12 cellular contexts compared by ENCODE assay signal in genomic region chr20:48928832-48929725, GRCh38. TPM values are rescaled to one million over a fixed set of nuclear protein-coding genes. Genes with fewer than 3 reads are reported as not detected.
DNase-seq lines count a peak whose midpoint lies in the region; ATAC-seq, FAIRE-seq and TF ChIP-seq lines count a peak whose summit lies in the region.
"Had no signal": no experiment of that assay in that cellular context is flagged by ENCODE, and none has a peak within 500 bp of the region (broad histone marks: within the 10 kb centered on the region; RNA-seq: fewer than 3 reads in every experiment).

No MANE protein-coding gene starts in this region.

- TF ChIP-seq EP300 in HepG2 (IDR thresholded peaks at IDR 0.05; ENCODE audit: low read depth in 2 of 2, low read length in 2 of 2) (no peak), HepG2 (CRISPR knock-in tag; IDR thresholded peaks at IDR 0.05; ENCODE audit: borderline replicate concordance) (no peak; the same call in 1 of the 2 replicates)

- H3K4me3 ChIP-seq in HepG2 (replicated peaks in 1 of 3; ENCODE audit: insufficient read depth in 1 of 3, low read depth in 2 of 3, low read length in 3 of 3), result no peak overlapping the region
- no peak overlapping the region for H3K4me3 ChIP-seq in right lobe of liver

- H3K4me2 ChIP-seq in HepG2 (ENCODE audit: low read depth, low read length), result no peak overlapping the region

- BruUV-seq in HepG2 (replicated peaks; lab: Mats Ljungman, UMichigan), result no TSS peak

- H3K9me3 Mint-ChIP-seq in CD4-positive, alpha-beta T cell, result no peaks in the 10 kb centered on the region
- H3K9me3 Mint-ChIP-seq: naive thymus-derived CD8-positive, alpha-beta T cell had no signal

- POLR2A ChIA-PET in HepG2 (lab: Yijun Ruan, JAX), result no interaction called here
- POLR2A ChIA-PET in CD4-positive, alpha-beta T cell (lab: Charles Lee), result no interaction called here

- H3K4me1 ChIP-seq in HepG2 (ENCODE audit: insufficient read depth, low read length), result peaks cover 86% of the 10 kb centered on the region
- H3K4me1 ChIP-seq in right lobe of liver, result peaks cover 0 to 67% (median 27%) of the 10 kb centered on the region in 4 donors

- no peaks in the 10 kb centered on the region for H3K27me3 ChIP-seq in HepG2 (ENCODE audit: control insufficient read depth in 1 of 2, insufficient read depth in 2 of 2, low read length in 2 of 2)
- no peaks in the 10 kb centered on the region for H3K27me3 ChIP-seq in right lobe of liver
- H3K27me3 ChIP-seq in CD4-positive, alpha-beta T cell (ENCODE audit: control insufficient read depth, insufficient read depth, low read length), result no peaks in the 10 kb centered on the region

- H3K36me3 Mint-ChIP-seq in CD4-positive, alpha-beta T cell (ENCODE audit: low read depth), result peaks cover 14% of the 10 kb centered on the region

- no peak overlapping the region for H2AFZ ChIP-seq in HepG2 (ENCODE audit: low read length)

- peaks cover 93% of the 10 kb centered on the region for H3K79me2 ChIP-seq in HepG2 (ENCODE audit: insufficient read depth, low read length)

- H3K36me3 ChIP-seq in HepG2 (replicated peaks in 1 of 2; ENCODE audit: control insufficient read depth in 1 of 2, insufficient read depth in 2 of 2, low read length in 2 of 2) (peaks cover 3 to 7% of the 10 kb centered on the region in 2 experiments; a peak in 3 of 5 replicates), right lobe of liver (no peaks in the 10 kb centered on the region)

- intact Hi-C loops in HepG2 (cut with micrococcal nuclease; ENCODE audit: unreplicated experiment) (loop anchor here (10.0 kb wide), 1 partner anchor 554 kb away; no protein-coding TSS in a partner anchor), right lobe of liver (cut with DNase I) (no loop called here), Right ventricle myocardium superior (cut with DNase I) (no loop called here)
- intact Hi-C loops in CD4-positive, alpha-beta T cell (cut with DNase I, micrococcal nuclease), result no loop called here

- H3K4me3 Mint-ChIP-seq in CD4-positive, alpha-beta T cell, result no peak overlapping the region
- H3K4me3 Mint-ChIP-seq: naive thymus-derived CD8-positive, alpha-beta T cell had no signal

- peaks cover 31% of the 10 kb centered on the region for H3K4me1 Mint-ChIP-seq in CD4-positive, alpha-beta T cell (ENCODE audit: low read depth)

- ATAC-seq in HepG2 (no peak), right lobe of liver (no peak), Right ventricle myocardium superior (ENCODE audit: poor library complexity) (peak; percentile 64), GM19324 (IDR thresholded peaks at IDR 0.05; ENCODE audit: low FRiP score, unreplicated experiment) (no peak), HG02885 (IDR thresholded peaks at IDR 0.05; ENCODE audit: poor library complexity, unreplicated experiment) (no peak)
- ATAC-seq in CD4-positive, alpha-beta T cell (ENCODE audit: poor library complexity), result no peak
- ATAC-seq: naive thymus-derived CD8-positive, alpha-beta T cell had no signal

- H3K27ac ChIP-seq in HepG2 (ENCODE audit: extremely low read length, insufficient read depth, low read length) (no peak overlapping the region), right lobe of liver (no peak overlapping the region)
- no peak overlapping the region for H3K27ac ChIP-seq in CD4-positive, alpha-beta T cell (ENCODE audit: low read depth, low read length)

- no peak overlapping the region for H3K9ac ChIP-seq in HepG2 (ENCODE audit: insufficient read depth, low read depth, low read length)

- CTCF ChIA-PET in HepG2 (lab: Yijun Ruan, JAX; ENCODE audit: low intra/inter-chr PET ratio, low total read pairs), result no interaction called here
- CTCF ChIA-PET in CD4-positive, alpha-beta T cell (lab: Charles Lee), result no interaction called here

- in situ Hi-C loops in HepG2 (cut with HindIII; ENCODE audit: extremely low pct_ligation_motif_present, low pct_unique_long_range_greater_than_20kb), result no loop called here

- peak in 1 of 2 experiments; percentile 9; a peak in 1 of 4 replicates for TF ChIP-seq POLR2A in HepG2 (IDR thresholded peaks at IDR 0.05; ENCODE audit: insufficient read depth in 1 of 2, low read depth in 2 of 2, low read length in 2 of 2)
- no peak for TF ChIP-seq POLR2A in right lobe of liver (IDR thresholded peaks at IDR 0.05)

- DNase-seq in HepG2 (ENCODE audit: low spot score) (no peak), right lobe of liver (no peak), Right ventricle myocardium superior (no peak), pons (ENCODE audit: low spot score) (peak; percentile 56), middle frontal gyrus (ENCODE audit: extremely low spot score, low spot score) (no peak)
- DNase-seq in CD4-positive, alpha-beta T cell, result no peak
- DNase-seq: naive thymus-derived CD8-positive, alpha-beta T cell; NCI-H774 had no signal

- 97% methylated on average over 3 of the region's 3 CpGs for WGBS in HepG2 (ENCODE audit: low lambda C conversion rate)
- WGBS in right lobe of liver (ENCODE audit: insufficient coverage, low coverage, low lambda C conversion rate, missing lambda C conversion rate), result 71% methylated on average over 3 of the region's 3 CpGs

- H4K20me1 ChIP-seq in HepG2 (ENCODE audit: insufficient read depth, low read length), result peaks cover 87% of the 10 kb centered on the region

- no peak for TF ChIP-seq RAD21 in HepG2 (CRISPR knock-in tag; IDR thresholded peaks at IDR 0.05)

- TF ChIP-seq CTCF in HepG2 (CRISPR knock-in tag; IDR thresholded peaks at IDR 0.05) (no peak), right lobe of liver (IDR thresholded peaks at IDR 0.05) (no peak)
- no peak for TF ChIP-seq CTCF in CD4-positive, alpha-beta T cell (IDR thresholded peaks at IDR 0.05)

- FAIRE-seq in HepG2 (lab: Jason Lieb, UNC), result no peak
- FAIRE-seq: A204.1, H54 had no signal

- H3K27me3 Mint-ChIP-seq in CD4-positive, alpha-beta T cell, result no peaks in the 10 kb centered on the region
- H3K27me3 Mint-ChIP-seq: naive thymus-derived CD8-positive, alpha-beta T cell had no signal

- H3K27ac Mint-ChIP-seq in CD4-positive, alpha-beta T cell, result no peak overlapping the region
- H3K27ac Mint-ChIP-seq: naive thymus-derived CD8-positive, alpha-beta T cell had no signal

- H3K9me3 ChIP-seq in HepG2 (ENCODE audit: low read length) (no peaks in the 10 kb centered on the region), right lobe of liver (no peaks in the 10 kb centered on the region)
- no peaks in the 10 kb centered on the region for H3K9me3 ChIP-seq in CD4-positive, alpha-beta T cell (ENCODE audit: control insufficient read depth, low read length)

TF ChIP-seq in HepG2, 621 proteins besides CTCF, POLR2A, EP300 and RAD21 (continues in another document):
- TF ChIP-seq, protein P1, sequence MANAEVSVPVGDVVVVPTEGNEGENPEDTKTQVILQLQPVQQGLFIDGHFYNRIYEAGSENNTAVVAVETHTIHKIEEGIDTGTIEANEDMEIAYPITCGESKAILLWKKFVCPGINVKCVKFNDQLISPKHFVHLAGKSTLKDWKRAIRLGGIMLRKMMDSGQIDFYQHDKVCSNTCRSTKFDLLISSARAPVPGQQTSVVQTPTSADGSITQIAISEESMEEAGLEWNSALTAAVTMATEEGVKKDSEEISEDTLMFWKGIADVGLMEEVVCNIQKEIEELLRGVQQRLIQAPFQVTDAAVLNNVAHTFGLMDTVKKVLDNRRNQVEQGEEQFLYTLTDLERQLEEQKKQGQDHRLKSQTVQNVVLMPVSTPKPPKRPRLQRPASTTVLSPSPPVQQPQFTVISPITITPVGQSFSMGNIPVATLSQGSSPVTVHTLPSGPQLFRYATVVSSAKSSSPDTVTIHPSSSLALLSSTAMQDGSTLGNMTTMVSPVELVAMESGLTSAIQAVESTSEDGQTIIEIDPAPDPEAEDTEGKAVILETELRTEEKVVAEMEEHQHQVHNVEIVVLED (CRISPR knock-in tag; IDR thresholded peaks at IDR 0.05; ENCODE audit: borderline replicate concordance), result no peak
- TF ChIP-seq CREM (IDR thresholded peaks at IDR 0.05), result no peak
- no peak for TF ChIP-seq CREM (CRISPR knock-in tag; IDR thresholded peaks at IDR 0.05)
- TF ChIP-seq, protein P2, sequence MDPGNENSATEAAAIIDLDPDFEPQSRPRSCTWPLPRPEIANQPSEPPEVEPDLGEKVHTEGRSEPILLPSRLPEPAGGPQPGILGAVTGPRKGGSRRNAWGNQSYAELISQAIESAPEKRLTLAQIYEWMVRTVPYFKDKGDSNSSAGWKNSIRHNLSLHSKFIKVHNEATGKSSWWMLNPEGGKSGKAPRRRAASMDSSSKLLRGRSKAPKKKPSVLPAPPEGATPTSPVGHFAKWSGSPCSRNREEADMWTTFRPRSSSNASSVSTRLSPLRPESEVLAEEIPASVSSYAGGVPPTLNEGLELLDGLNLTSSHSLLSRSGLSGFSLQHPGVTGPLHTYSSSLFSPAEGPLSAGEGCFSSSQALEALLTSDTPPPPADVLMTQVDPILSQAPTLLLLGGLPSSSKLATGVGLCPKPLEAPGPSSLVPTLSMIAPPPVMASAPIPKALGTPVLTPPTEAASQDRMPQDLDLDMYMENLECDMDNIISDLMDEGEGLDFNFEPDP (CRISPR knock-in tag; conservative IDR thresholded peaks at IDR 0.05), result 0 out of 2 replicates have a peak, but pooled peaks have one; percentile 21
- TF ChIP-seq ATF1 (CRISPR knock-in tag; IDR thresholded peaks at IDR 0.05), result no peak

RNA-seq across cellular contexts. Expression of gene ARFGEF2, which starts 7.6 kb away (rescaled TPM):
- 60.8 and 89.4 TPM in 2 replicates for total RNA-seq in HepG2 (2016; rRNA removed; fragmentation: Illumina TruSeq; extraction: Trizol)
- total RNA-seq in HepG2 (2016; cell fraction: cytosol; rRNA removed; fragmentation: Illumina TruSeq; extraction: Trizol; ENCODE audit: low read depth), result 12.9 and 14.8 TPM in 2 replicates
- 57.7 and 87.7 TPM in 2 replicates for total RNA-seq in HepG2 (2016; cell fraction: insoluble cytoplasmic fraction; rRNA removed; fragmentation: Illumina TruSeq; extraction: Trizol)
- 22.8 and 23.2 TPM in 2 replicates for total RNA-seq in HepG2 (2016; cell fraction: membrane; rRNA removed; fragmentation: Illumina TruSeq; extraction: Trizol)
- total RNA-seq in HepG2 (2016; cell fraction: nucleus; rRNA removed; fragmentation: Illumina TruSeq; extraction: Trizol), result 61.8 and 69.9 TPM in 2 replicates
- 44.0 and 44.6 TPM in 2 replicates for polyA plus RNA-seq in HepG2 (2011; rRNA removed)
- polyA plus RNA-seq in HepG2 (2011; cell fraction: cytosol; rRNA removed), result 26.6 and 34.6 TPM in 2 replicates
- 49.9 and 56.4 TPM in 2 replicates for polyA plus RNA-seq in HepG2 (2011; cell fraction: nucleus; rRNA removed)
- polyA plus RNA-seq in HepG2 (2012), result 42.2 and 43.8 TPM in 2 replicates
- 1.1 TPM in 2 replicates for polyA plus RNA-seq in HepG2 (2016; cell fraction: cytosol; fragmentation: Illumina TruSeq; extraction: Trizol; ENCODE audit: low read depth)
- 38.0 and 39.6 TPM in 2 replicates for polyA plus RNA-seq in HepG2 (2016; cell fraction: insoluble cytoplasmic fraction; fragmentation: Illumina TruSeq; extraction: Trizol; ENCODE audit: low read depth)
- 3.0 and 3.5 TPM in 2 replicates for polyA plus RNA-seq in HepG2 (2016; cell fraction: membrane; fragmentation: Illumina TruSeq; extraction: Trizol; ENCODE audit: low read depth)
- polyA plus RNA-seq in HepG2 (2016; cell fraction: nucleus; fragmentation: Illumina TruSeq; extraction: Trizol; ENCODE audit: insufficient read depth, low read depth), result 60.6 and 68.6 TPM in 2 replicates
- 69.3 and 130 TPM in 2 replicates for polyA minus RNA-seq in HepG2 (2011; rRNA and poly(A)+ RNA removed; ENCODE audit: low replicate concordance)
- polyA minus RNA-seq in HepG2 (2011; cell fraction: cytosol; rRNA and poly(A)+ RNA removed), result 69.6 and 83.1 TPM in 2 replicates
- 96.2 and 117 TPM in 2 replicates for polyA minus RNA-seq in HepG2 (2011; cell fraction: nucleus; rRNA and poly(A)+ RNA removed)
- total RNA-seq in right lobe of liver, result 10 to 100 TPM; 23.4 to 30.0 (median 26.9) TPM
- total RNA-seq in Right ventricle myocardium superior, result 36.8 TPM
- total RNA-seq in CD4-positive, alpha-beta T cell, result 10 to 100 TPM; 23.0 to 23.4 TPM
